Comparison of ENCODE assay signal across 8 cellular contexts in the genomic region with DNA sequence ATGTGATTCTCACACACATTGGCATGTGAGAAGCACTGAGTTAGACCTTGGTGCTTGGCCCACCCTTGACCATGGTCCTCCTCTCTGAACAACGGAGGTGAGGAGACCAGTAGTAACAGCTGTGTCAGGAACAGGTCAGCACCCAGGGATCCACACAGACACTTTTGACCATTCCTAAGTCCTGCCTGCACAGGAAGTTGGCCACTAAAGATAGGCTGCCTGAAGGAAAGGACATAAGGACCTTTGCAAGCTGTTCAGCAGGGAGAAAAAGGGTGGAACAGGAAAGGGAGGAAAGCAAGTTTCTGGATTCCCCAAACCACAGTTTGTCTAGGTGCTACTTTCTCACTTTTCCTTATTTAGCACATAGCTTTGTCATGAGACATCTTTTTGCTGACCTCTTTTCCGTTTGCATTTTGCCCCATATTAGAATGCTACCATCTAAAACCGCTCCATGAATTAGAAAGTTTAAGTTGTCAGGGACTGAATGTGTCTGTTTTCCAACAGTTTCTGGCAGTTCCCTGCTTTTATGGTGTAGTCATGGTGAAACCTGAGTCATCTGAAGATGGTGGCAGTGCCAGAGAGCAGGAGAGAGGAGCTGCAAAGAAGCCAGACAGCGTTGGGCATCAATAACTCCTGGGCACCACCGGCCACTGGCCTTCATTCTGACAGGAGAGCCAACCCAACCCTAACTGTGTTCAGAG. TPM values are rescaled to one million over a fixed set of nuclear protein-coding genes. Genes with fewer than 3 reads are reported as not detected.
DNase-seq lines count a peak whose midpoint lies in the region; ATAC-seq, FAIRE-seq and TF ChIP-seq lines count a peak whose summit lies in the region.

No MANE protein-coding gene starts in this region.

- TF ChIP-seq POLR2A in H1 (IDR thresholded peaks at IDR 0.05; ENCODE audit: control extremely low read depth in 1 of 2, low read depth in 2 of 2, low read length in 2 of 2), result no peak

- WGBS in H1 (ENCODE audit: extremely low coverage in 1 of 2, insufficient coverage in 1 of 2, insufficient read length in 1 of 2, insufficient replicate concordance in 2 of 2, low coverage in 1 of 2, low lambda C conversion rate in 2 of 2, missing lambda C conversion rate in 1 of 2), 2 experiments, result 81% methylated on average over 5 of the region's 5 CpGs; no CpG with 5 or more reads in 1 of the 2 experiments

- H2BK5ac ChIP-seq in H1 (ENCODE audit: low read depth, low read length), result no peak overlapping the region

- peak; percentile 53 for ATAC-seq in Panc1
- no peak for ATAC-seq in GM21390 (IDR thresholded peaks at IDR 0.05; ENCODE audit: unreplicated experiment)
- no peak for ATAC-seq in GM19023 (IDR thresholded peaks at IDR 0.05; ENCODE audit: unreplicated experiment)
- ATAC-seq in HG03175 (IDR thresholded peaks at IDR 0.05; ENCODE audit: unreplicated experiment), result no peak

- H3K79me2 ChIP-seq in H1 (ENCODE audit: control insufficient read depth in 1 of 2, insufficient read depth in 2 of 2, low read length in 2 of 2), result no peaks in the 10 kb centered on the region

- H2BK120ac ChIP-seq in H1 (replicated peaks; ENCODE audit: low read depth, low read length), result no peak overlapping the region

- intact Hi-C loops in CD4-positive, alpha-beta memory T cell (cut with micrococcal nuclease), result no loop called here
- intact Hi-C loops in Panc1 (cut with micrococcal nuclease; ENCODE audit: unreplicated experiment), result no loop called here

- H2BK12ac ChIP-seq in H1 (ENCODE audit: low read depth, low read length), result peak overlapping the region; percentile 35; the same call in 1 of the 2 replicates

- H3K9ac ChIP-seq in H1 (replicated peaks in 1 of 4; ENCODE audit: extremely low read depth in 1 of 4, low read depth in 3 of 4, low read length in 3 of 4), result no peak overlapping the region

- H3K4me2 ChIP-seq in H1 (ENCODE audit: insufficient read depth in 1 of 2, low read depth in 2 of 2, low read length in 2 of 2), result peak overlapping the region in 1 of 2 experiments; percentile 59; a peak in 2 of 4 replicates

- TF ChIP-seq CTCF in Panc1 (IDR thresholded peaks at IDR 0.05) (no peak), H1 (IDR thresholded peaks at IDR 0.05; ENCODE audit: control extremely low read depth in 1 of 3, insufficient read depth in 1 of 3, low read depth in 1 of 3, low read length in 3 of 3) (no peak), nephron (IDR thresholded peaks at IDR 0.05; ENCODE audit: unreplicated experiment in 3 of 3) (no peak)

- H4K8ac ChIP-seq in H1 (ENCODE audit: extremely low read depth, insufficient read depth, low read length), result no peak overlapping the region

- TF ChIP-seq EP300 in H1 (IDR thresholded peaks at IDR 0.05; ENCODE audit: borderline replicate concordance in 1 of 2, low read depth in 2 of 2, low read length in 2 of 2), result no peak

- no peak overlapping the region for H3K27ac ChIP-seq in CD4-positive, alpha-beta memory T cell (ENCODE audit: low read depth, low read length)
- H3K27ac ChIP-seq in Panc1 (ENCODE audit: low read length) (peak overlapping the region; percentile 88), H1 (ENCODE audit: low read depth, low read length) (no peak overlapping the region)

- H3K4me3 ChIP-seq in CD4-positive, alpha-beta memory T cell (ENCODE audit: low read length in 2 of 2), result no peak overlapping the region
- H3K4me3 ChIP-seq in Panc1 (ENCODE audit: low read depth in 2 of 2, low read length in 2 of 2), result peak overlapping the region; percentile 57 to 71
- H3K4me3 ChIP-seq in H1 (ENCODE audit: extremely low read depth in 1 of 4, insufficient read depth in 2 of 4, low read depth in 3 of 4, low read length in 4 of 4), result peak overlapping the region in 1 of 4 experiments; percentile 72; a peak in 2 of 8 replicates

- H3K79me1 ChIP-seq in H1 (ENCODE audit: low read depth, low read length), result no peaks in the 10 kb centered on the region

- peaks cover 9 to 26% (median 20%) of the 10 kb centered on the region in 4 donors for H3K4me1 Mint-ChIP-seq in CD4-positive, alpha-beta memory T cell
- peaks cover 30% of the 10 kb centered on the region for H3K4me1 Mint-ChIP-seq in nephron

- CTCF ChIA-PET in CD4-positive, alpha-beta memory T cell (lab: Charles Lee; ENCODE audit: partially characterized antibody), result interaction anchor here (1.2 to 1.7 kb wide), 3 partner anchors 19 to 44 kb away, joined by 4 to 6 read pairs (median 6); no protein-coding TSS in a partner anchor
- CTCF ChIA-PET in Panc1 (lab: Charles Lee) (no interaction called here), H1 (lab: Charles Lee; ENCODE audit: partially characterized antibody) (interaction anchor here (0.5 to 2.2 kb wide), 3 partner anchors 19 to 128 kb away, joined by 3 to 6 read pairs (median 5); no protein-coding TSS in a partner anchor)

- H3K4me3 Mint-ChIP-seq in CD4-positive, alpha-beta memory T cell, result peak overlapping the region; percentile 27 to 89 (median 84)
- H3K4me3 Mint-ChIP-seq in nephron, result peak overlapping the region; percentile 72 to 93 (median 85)

- H3K27me3 Mint-ChIP-seq in CD4-positive, alpha-beta memory T cell, result peaks cover 16 to 51% of the 10 kb centered on the region in 2 donors
- peaks cover 4% of the 10 kb centered on the region for H3K27me3 Mint-ChIP-seq in nephron (ENCODE audit: low read depth)

- BruUV-seq in Panc1 (replicated peaks; lab: Mats Ljungman, UMichigan), result TSS peak; percentile 57

- H3K56ac ChIP-seq in H1 (replicated peaks; ENCODE audit: insufficient read length, low read depth, low read length), result no peak overlapping the region

- H3K27ac Mint-ChIP-seq in CD4-positive, alpha-beta memory T cell, result peak overlapping the region in 1 of 7 donors; percentile 80
- peak overlapping the region in 2 of 3 experiments; percentile 92 to 94 for H3K27ac Mint-ChIP-seq in nephron

- H3K36me3 ChIP-seq in CD4-positive, alpha-beta memory T cell (ENCODE audit: insufficient read depth, low read length), result no peaks in the 10 kb centered on the region
- peaks cover 5% of the 10 kb centered on the region for H3K36me3 ChIP-seq in Panc1 (ENCODE audit: control insufficient read depth, insufficient read depth, low read length)
- no peaks in the 10 kb centered on the region for H3K36me3 ChIP-seq in H1 (ENCODE audit: control insufficient read depth in 2 of 4, insufficient read depth in 4 of 4, low read length in 3 of 4)

- H3K4ac ChIP-seq in H1 (replicated peaks; ENCODE audit: insufficient read length, low read depth, low read length), result peak overlapping the region; percentile 25

- H3K4me1 ChIP-seq in CD4-positive, alpha-beta memory T cell (ENCODE audit: insufficient read depth, low read length), result peaks cover 22% of the 10 kb centered on the region
- H3K4me1 ChIP-seq in Panc1 (ENCODE audit: control insufficient read depth, insufficient read depth, low read length), result peaks cover 18% of the 10 kb centered on the region
- H3K4me1 ChIP-seq in H1 (replicated peaks in 1 of 4; ENCODE audit: control insufficient read depth in 3 of 4, insufficient read depth in 4 of 4, low read length in 3 of 4), result peaks cover 0 to 4% (median 2%) of the 10 kb centered on the region in 4 experiments; a peak in 3 of 7 replicates

- H2AFZ ChIP-seq in H1 (ENCODE audit: low read length), result peak overlapping the region; percentile 66; the same call in 1 of the 2 replicates

- H4K5ac ChIP-seq in H1 (ENCODE audit: insufficient read length, low read depth, low read length), result no peak overlapping the region

- in situ Hi-C loops in Panc1 (cut with HindIII; ENCODE audit: low pct_unique_long_range_greater_than_20kb, low sequenced_read_pairs), result no loop called here

- no peak for TF ChIP-seq RAD21 in H1 (IDR thresholded peaks at IDR 0.05 in 1 of 2, conservative IDR thresholded peaks at IDR 0.05 in 1 of 2; ENCODE audit: low read depth in 2 of 2, low read length in 2 of 2)

- H3K36me3 Mint-ChIP-seq in CD4-positive, alpha-beta memory T cell, result peaks cover 0 to 1% of the 10 kb centered on the region in 2 donors
- no peaks in the 10 kb centered on the region for H3K36me3 Mint-ChIP-seq in nephron (ENCODE audit: low read depth)

- H3K18ac ChIP-seq in H1 (ENCODE audit: extremely low read depth, low read length), result no peak overlapping the region; the same call in 1 of the 2 replicates

- H3K23me2 ChIP-seq in H1 (ENCODE audit: low read depth, low read length), result peaks cover 5% of the 10 kb centered on the region

- H3K27me3 ChIP-seq in CD4-positive, alpha-beta memory T cell (ENCODE audit: insufficient read depth, low read length), result no peaks in the 10 kb centered on the region
- H3K27me3 ChIP-seq in Panc1 (ENCODE audit: control insufficient read depth, insufficient read depth, low read length) (no peaks in the 10 kb centered on the region), H1 (replicated peaks in 1 of 4; ENCODE audit: control insufficient read depth in 3 of 4, extremely low read depth in 1 of 4, insufficient read depth in 3 of 4, low read length in 3 of 4) (peaks cover 0 to 2% (median 0%) of the 10 kb centered on the region in 4 experiments; a peak in 3 of 7 replicates)

- H2BK15ac ChIP-seq in H1 (ENCODE audit: low read length), result no peak overlapping the region

- no peak for DNase-seq in CD4-positive, alpha-beta memory T cell
- peak; percentile 48 for DNase-seq in Panc1 (ENCODE audit: low read depth, low spot score)
- no peak for DNase-seq in H1 (ENCODE audit: low read depth in 1 of 2, low spot score in 2 of 2)
- no peak for DNase-seq in COLO829 (ENCODE audit: low spot score)

- H2BK20ac ChIP-seq in H1 (ENCODE audit: low read length), result no peak overlapping the region

- POLR2A ChIA-PET in CD4-positive, alpha-beta memory T cell (lab: Charles Lee; ENCODE audit: partially characterized antibody), result no interaction called here
- POLR2A ChIA-PET in Panc1 (lab: Charles Lee), result no interaction called here
- POLR2A ChIA-PET in H1 (lab: Charles Lee; ENCODE audit: partially characterized antibody), result interaction anchor here (1.2 kb wide), 2 partner anchors 41 to 175 kb away, joined by 3 read pairs; partner anchors contain the start of gene SLC17A5

- H4K20me1 ChIP-seq in H1 (replicated peaks in 1 of 2; ENCODE audit: control insufficient read depth in 1 of 2, insufficient read depth in 2 of 2, low read length in 2 of 2), result no peaks in the 10 kb centered on the region

- no peak overlapping the region for H3K14ac ChIP-seq in H1 (ENCODE audit: insufficient read length)

- 0 out of 2 replicates have a peak overlapping the region, but pooled peaks have one; percentile 75 for H2AK5ac ChIP-seq in H1 (ENCODE audit: low read depth, low read length)

- H3K9me3 ChIP-seq in CD4-positive, alpha-beta memory T cell (ENCODE audit: control insufficient read depth in 1 of 2, low read length in 2 of 2), result no peaks in the 10 kb centered on the region
- H3K9me3 ChIP-seq in Panc1 (ENCODE audit: control insufficient read depth, insufficient read depth, low read depth, low read length) (peaks cover 4% of the 10 kb centered on the region; the same call in 1 of the 2 replicates), H1 (ENCODE audit: insufficient read depth in 2 of 2, low read depth in 1 of 2, low read length in 1 of 2) (no peaks in the 10 kb centered on the region)

- no peak overlapping the region for H4K91ac ChIP-seq in H1 (replicated peaks; ENCODE audit: insufficient read length, low read length)

- H3K9me3 Mint-ChIP-seq in CD4-positive, alpha-beta memory T cell, result peaks cover 0 to 2% (median 0%) of the 10 kb centered on the region in 8 donors
- H3K9me3 Mint-ChIP-seq in nephron, result no peaks in the 10 kb centered on the region

- FAIRE-seq in H1 (lab: Jason Lieb, UNC), result no peak

- no peak overlapping the region for H3K23ac ChIP-seq in H1 (ENCODE audit: insufficient read length)

RNA-seq across cellular contexts. Expression of gene CD109, which starts 1.1 kb away (rescaled TPM):
- total RNA-seq in CD4-positive, alpha-beta memory T cell, result under 1 TPM; 0.89 to 0.96 TPM
- under 1 TPM; 0.10 to 0.17 TPM for polyA plus RNA-seq in CD4-positive, alpha-beta memory T cell
- 46.1 TPM for total RNA-seq in Panc1 (2021; ENCODE audit: unreplicated experiment)
- 14.5 TPM for polyA plus RNA-seq in Panc1 (2012; ENCODE audit: insufficient read length)
- total RNA-seq in H1 (2021; fragmentation: NEBNext Ultra II Directional; extraction: Animal tissue kit (Norgen Biotek cat#: 25700)), result 4.9 and 5.3 TPM in 2 replicates
- polyA plus RNA-seq in H1 (2011; rRNA removed), result 0.94 and 1.4 TPM in 2 replicates
- polyA plus RNA-seq in H1 (2011; cell fraction: cytosol; rRNA removed), result 1.4 TPM
- 1.1 TPM for polyA plus RNA-seq in H1 (2011; cell fraction: nucleus; rRNA removed)
- 0.95 to 2.1 TPM (median 1.5 TPM) in 4 replicates for polyA plus RNA-seq in H1 (2012, experiment 1 of 2)
- 0.10 TPM for polyA plus RNA-seq in H1 (2012, experiment 2 of 2)
- 5.9 TPM for polyA plus RNA-seq in H1 (2013, experiment 1 of 2)
- 4.8 TPM for polyA plus RNA-seq in H1 (2013, experiment 2 of 2)
- polyA minus RNA-seq in H1 (2011; rRNA and poly(A)+ RNA removed), result 2.1 and 4.9 TPM in 2 replicates
- polyA minus RNA-seq in H1 (2011; cell fraction: cytosol; rRNA and poly(A)+ RNA removed), result 2.0 TPM
- polyA minus RNA-seq in H1 (2011; cell fraction: nucleus; rRNA and poly(A)+ RNA removed), result 3.2 TPM

RNA-seq across cellular contexts. Expression of gene SLC17A5, which starts 41.1 kb away (rescaled TPM):
- 10 to 100 TPM; 16.1 to 16.2 TPM for total RNA-seq in CD4-positive, alpha-beta memory T cell
- 10 to 100 TPM; 11.8 to 12.1 TPM for polyA plus RNA-seq in CD4-positive, alpha-beta memory T cell
- 20.6 TPM for total RNA-seq in Panc1 (2021; ENCODE audit: unreplicated experiment)
- 11.1 TPM for polyA plus RNA-seq in Panc1 (2012; ENCODE audit: insufficient read length)
- total RNA-seq in H1 (2021; fragmentation: NEBNext Ultra II Directional; extraction: Animal tissue kit (Norgen Biotek cat#: 25700)), result 11.9 and 14.2 TPM in 2 replicates
- polyA plus RNA-seq in H1 (2011; rRNA removed), result 6.5 and 11.0 TPM in 2 replicates
- 8.5 TPM for polyA plus RNA-seq in H1 (2011; cell fraction: cytosol; rRNA removed)
- 3.7 TPM for polyA plus RNA-seq in H1 (2011; cell fraction: nucleus; rRNA removed)
- polyA plus RNA-seq in H1 (2012, experiment 1 of 2), result 7.0 to 10.6 TPM (median 8.1 TPM) in 4 replicates
- polyA plus RNA-seq in H1 (2012, experiment 2 of 2), result 5.6 TPM
- 12.6 TPM for polyA plus RNA-seq in H1 (2013, experiment 1 of 2)
- 15.4 TPM for polyA plus RNA-seq in H1 (2013, experiment 2 of 2)
- polyA minus RNA-seq in H1 (2011; rRNA and poly(A)+ RNA removed), result 16.3 and 16.5 TPM in 2 replicates
- 7.9 TPM for polyA minus RNA-seq in H1 (2011; cell fraction: cytosol; rRNA and poly(A)+ RNA removed)
- 12.0 TPM for polyA minus RNA-seq in H1 (2011; cell fraction: nucleus; rRNA and poly(A)+ RNA removed)

Comparison
In these comparisons a context has a peak if more than half of its experiments do, and no peak if none do; other contexts are left out.
1. H3K4me3 ChIP-seq: peak in Panc1 (2 of 2); none in CD4-positive, alpha-beta memory T cell (0 of 2).